24 cellular contexts compared by ENCODE assay signal in the genomic region with DNA sequence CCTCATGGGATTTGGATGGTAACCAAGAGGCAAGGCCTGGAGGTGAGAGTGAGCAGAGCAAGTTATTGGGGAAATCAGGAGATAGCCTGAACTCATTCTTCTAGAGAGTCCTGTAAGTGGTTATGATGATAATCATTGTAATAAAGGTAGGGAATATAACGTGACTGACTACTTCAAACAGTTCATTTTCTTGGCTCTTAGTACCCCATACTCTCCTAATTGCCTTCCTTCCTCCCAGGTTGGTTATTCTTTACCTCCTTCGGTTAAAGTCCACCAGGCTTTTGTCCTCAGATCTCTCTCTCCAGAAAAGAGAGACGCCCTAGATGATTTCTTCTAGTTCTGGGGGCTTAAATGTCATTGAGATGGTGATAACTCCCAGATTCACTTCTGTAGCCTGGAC.
"Had no signal": no experiment of that assay in that cellular context is flagged by ENCODE, and none has a peak within 500 bp of the region (broad histone marks: within the 10 kb centered on the region; RNA-seq: fewer than 3 reads in every experiment).

No MANE protein-coding gene starts in this region.

- H3K4me3 Mint-ChIP-seq: central memory CD8-positive, alpha-beta T cell; immature natural killer cell; memory B cell; naive B cell; nephron progenitor cell had no signal

- H3K36me3 ChIP-seq: gastroesophageal sphincter, left ventricle myocardium inferior, lower lobe of right lung, stomach, thoracic aorta, transverse colon had no signal

- H3K27me3 Mint-ChIP-seq: central memory CD8-positive, alpha-beta T cell; memory B cell; naive B cell had no signal

- H3K9me3 Mint-ChIP-seq: central memory CD8-positive, alpha-beta T cell; immature natural killer cell; memory B cell; naive B cell had no signal

- H3K27ac Mint-ChIP-seq: immature natural killer cell, memory B cell, nephron progenitor cell had no signal

- H3K4me1 ChIP-seq: lower lobe of right lung had no signal

- H3K27ac ChIP-seq: gastroesophageal sphincter, left ventricle myocardium inferior, lower lobe of right lung, stomach, thoracic aorta had no signal

- H3K27me3 ChIP-seq: dorsolateral prefrontal cortex, gastroesophageal sphincter, stomach, transverse colon had no signal

- DNase-seq: cortex of kidney; dorsolateral prefrontal cortex; effector CD8-positive, alpha-beta T cell; immature natural killer cell; left ventricle myocardium inferior; lower lobe of right lung; midbrain; naive B cell; nephron progenitor cell; posterior cingulate gyrus; right cardiac atrium; stimulated activated CD4-positive, alpha-beta T cell treated with anti-CD3 and anti-CD28 coated beads, Interleukin-1b, Interleukin-23, amount 100 ng/mL, for 48 hours; stimulated activated CD4-positive, alpha-beta T cell treated with anti-CD3 and anti-CD28 coated beads, Interleukin-4, amount 100 ng/mL, for 4 hours; stimulated activated naive CD4-positive, alpha-beta T cell; stomach; substantia nigra; transverse colon had no signal

- ATAC-seq: esophagus mucosa, gastroesophageal sphincter, lower lobe of right lung, right cardiac atrium had no signal

- FAIRE-seq: endometrium, keratinocyte had no signal

- H3K9me3 ChIP-seq: gastroesophageal sphincter, left ventricle myocardium inferior, lower lobe of right lung, stomach, thoracic aorta, transverse colon had no signal

- H3K36me3 Mint-ChIP-seq: naive B cell had no signal

- H3K4me3 ChIP-seq: dorsolateral prefrontal cortex, gastroesophageal sphincter, left ventricle myocardium inferior, lower lobe of right lung, stomach, thoracic aorta, transverse colon had no signal
